In the genomic region with DNA sequence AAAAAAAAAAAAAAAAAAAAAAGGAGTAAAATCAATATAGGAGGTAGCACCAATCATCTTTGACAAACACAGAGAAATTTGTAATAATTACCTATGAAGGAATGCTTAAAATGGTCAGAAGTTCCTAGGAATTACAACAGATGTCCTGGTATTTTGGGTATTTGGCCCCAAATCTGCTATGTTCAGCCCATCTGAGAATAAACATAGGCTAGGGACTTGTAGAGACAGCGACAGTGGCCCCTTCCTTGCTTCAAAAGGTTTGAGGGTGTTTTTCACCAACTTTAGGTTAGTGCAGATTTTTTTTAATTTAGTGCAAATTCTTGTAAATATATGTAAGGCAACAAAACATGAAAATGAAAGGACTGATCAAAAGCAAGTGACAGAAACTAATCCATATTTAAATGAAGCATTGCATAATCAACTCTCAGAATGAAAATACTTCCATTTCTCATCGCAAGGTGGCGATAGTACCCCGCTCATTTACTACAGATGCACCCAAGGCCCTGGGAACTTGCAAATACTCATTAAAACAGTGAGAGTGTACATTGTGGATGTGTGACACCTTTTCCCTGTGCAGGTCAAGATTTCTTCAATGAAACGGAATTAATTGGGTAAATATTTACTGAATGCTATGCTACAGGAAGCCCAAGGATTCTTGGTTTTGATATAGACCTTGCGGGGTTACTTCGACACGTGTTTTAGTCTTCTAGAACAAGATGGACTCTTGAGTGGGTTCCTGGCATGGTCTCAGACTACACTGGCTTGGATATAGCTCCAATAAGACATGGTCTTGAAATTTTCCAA, we compare ENCODE assay signal across 8 cellular contexts. TPM values are rescaled to one million over a fixed set of nuclear protein-coding genes. Genes with fewer than 3 reads are reported as not detected.
DNase-seq lines count a peak whose midpoint lies in the region; ATAC-seq and TF ChIP-seq lines count a peak whose summit lies in the region.

No MANE protein-coding gene starts in this region.

- H3K9me3 Mint-ChIP-seq in neural progenitor cell = no peaks in the 10 kb centered on the region

- TF ChIP-seq CTCF in esophagus muscularis mucosa (IDR thresholded peaks at IDR 0.05) (peak; percentile 79 to 83 (median 79)), neural progenitor cell (IDR thresholded peaks at IDR 0.05) (peak; percentile 93), upper lobe of left lung (IDR thresholded peaks at IDR 0.05) (peak; percentile 63 to 88 (median 82))

- no peak overlapping the region for H3K4me3 Mint-ChIP-seq in neural progenitor cell

- H3K27ac Mint-ChIP-seq in neural progenitor cell = no peak overlapping the region

- TF ChIP-seq POLR2A in esophagus muscularis mucosa (IDR thresholded peaks at IDR 0.05; ENCODE audit: low read depth) (no peak), upper lobe of left lung (IDR thresholded peaks at IDR 0.05) (no peak)

- no peaks in the 10 kb centered on the region for H3F3A ChIP-seq in neural progenitor cell (ENCODE audit: low read depth)

- H3K27ac ChIP-seq in esophagus muscularis mucosa (replicated peaks in 1 of 4) (no peak overlapping the region), neural progenitor cell (no peak overlapping the region), upper lobe of left lung (no peak overlapping the region)

- H3K36me3 Mint-ChIP-seq in neural progenitor cell = no peaks in the 10 kb centered on the region

- no peak overlapping the region for H2AFZ ChIP-seq in neural progenitor cell (replicated peaks)

- WGBS in esophagus muscularis mucosa = 56% methylated on average over 8 of the region's 8 CpGs
- 46 to 48% methylated on average over 8 of the region's 8 CpGs for WGBS in upper lobe of left lung, 2 donors

- no peak overlapping the region for H3K9ac ChIP-seq in neural progenitor cell

- no peaks in the 10 kb centered on the region for H3K4me1 Mint-ChIP-seq in neural progenitor cell

- H3K4me1 ChIP-seq in esophagus muscularis mucosa = no peaks in the 10 kb centered on the region
- no peaks in the 10 kb centered on the region for H3K4me1 ChIP-seq in neural progenitor cell
- H3K4me1 ChIP-seq in upper lobe of left lung = no peaks in the 10 kb centered on the region

- H3K4me3 ChIP-seq in esophagus muscularis mucosa (no peak overlapping the region), neural progenitor cell (no peak overlapping the region), upper lobe of left lung (no peak overlapping the region)

- intact Hi-C loops in esophagus muscularis mucosa (cut with DNase I) = loop anchor here (1.0 to 10.0 kb wide), 2 partner anchors 292 to 418 kb away; no protein-coding TSS in a partner anchor

- TF ChIP-seq EP300 in esophagus muscularis mucosa (IDR thresholded peaks at IDR 0.05) (no peak), upper lobe of left lung (IDR thresholded peaks at IDR 0.05) (no peak)

- H4K20me1 ChIP-seq in neural progenitor cell (ENCODE audit: low read depth) = no peaks in the 10 kb centered on the region

- H3K27me3 Mint-ChIP-seq in neural progenitor cell (ENCODE audit: insufficient read depth, low read depth) = no peaks in the 10 kb centered on the region

- H3K9me3 ChIP-seq in esophagus muscularis mucosa (no peaks in the 10 kb centered on the region), neural progenitor cell (ENCODE audit: low read depth) (no peaks in the 10 kb centered on the region), upper lobe of left lung (no peaks in the 10 kb centered on the region)

- no peaks in the 10 kb centered on the region for H3K36me3 ChIP-seq in esophagus muscularis mucosa
- H3K36me3 ChIP-seq in neural progenitor cell = no peaks in the 10 kb centered on the region
- no peaks in the 10 kb centered on the region for H3K36me3 ChIP-seq in upper lobe of left lung

- ATAC-seq in GM19397 (IDR thresholded peaks at IDR 0.05; ENCODE audit: unreplicated experiment) = peak; percentile 74
- ATAC-seq in HG03521 (IDR thresholded peaks at IDR 0.05; ENCODE audit: unreplicated experiment) = peak; percentile 77
- ATAC-seq in upper lobe of left lung (ENCODE audit: low FRiP score in 2 of 2) = peak; percentile 73 to 86

- H3K79me2 ChIP-seq in neural progenitor cell (ENCODE audit: low read depth) = no peaks in the 10 kb centered on the region

- no peaks in the 10 kb centered on the region for H3K27me3 ChIP-seq in esophagus muscularis mucosa
- H3K27me3 ChIP-seq in neural progenitor cell = no peaks in the 10 kb centered on the region
- no peaks in the 10 kb centered on the region for H3K27me3 ChIP-seq in upper lobe of left lung

- H3K4me2 ChIP-seq in neural progenitor cell = no peak overlapping the region

- DNase-seq in COLO829 (ENCODE audit: low spot score) (peak; percentile 70), NOMO-1 treated with DMSO at 0.1 percent for 48 hours (lab: John Stamatoyannopoulos, UW; ENCODE audit: unreplicated experiment) (peak; percentile 65), esophagus muscularis mucosa (ENCODE audit: extremely low spot score) (peak; percentile 57), neural progenitor cell (ENCODE audit: low spot score) (peak; percentile 64), upper lobe of left lung (peak in 1 of 2 donors; percentile 40)
- peak in 2 of 3 experiments; percentile 6 to 18 for DNase-seq in activated CD8-positive, alpha-beta memory T cell treated with anti-CD3 and anti-CD28 coated beads for 48 hours (ENCODE audit: low read depth in 2 of 3, low spot score in 2 of 3)

RNA-seq across cellular contexts. Expression of gene FAM124B, which starts 44.6 kb away (rescaled TPM):
- total RNA-seq in esophagus muscularis mucosa (1 to 10 TPM; 2.3 to 6.2 (median 3.7) TPM), neural progenitor cell (ENCODE audit: low replicate concordance) (0.15 TPM in 1 of 2 replicates, not detected in the other), upper lobe of left lung (1 to 10 TPM; 1.5 to 3.5 (median 2.1) TPM)
